In genomic region chr4:158163941-158164665, GRCh38 we compare ENCODE assay signal across 1 cellular context.
TF ChIP-seq lines count a peak whose summit lies in the region.

No MANE protein-coding gene starts in this region.

TF ChIP-seq in WTC11, 78 proteins besides CTCF, POLR2A, EP300 and RAD21 (continued from another document):
- TF ChIP-seq USF2 (CRISPR knock-in tag; IDR thresholded peaks at IDR 0.05) (no peak), AR (CRISPR knock-in tag; IDR thresholded peaks at IDR 0.05) (no peak), TCF7 (CRISPR knock-in tag; IDR thresholded peaks at IDR 0.05; ENCODE audit: low read depth) (no peak), ETV6 (CRISPR knock-in tag; IDR thresholded peaks at IDR 0.05) (no peak), MYBL2 (CRISPR knock-in tag; IDR thresholded peaks at IDR 0.05) (no peak), FOXP4 (CRISPR knock-in tag; IDR thresholded peaks at IDR 0.05) (no peak), E2F4 (CRISPR knock-in tag; IDR thresholded peaks at IDR 0.05; ENCODE audit: borderline replicate concordance, low read depth) (no peak), SP1 (CRISPR knock-in tag; conservative IDR thresholded peaks at IDR 0.05) (no peak), FOXK1 (CRISPR knock-in tag; IDR thresholded peaks at IDR 0.05) (no peak), ZNF263 (CRISPR knock-in tag; IDR thresholded peaks at IDR 0.05; ENCODE audit: low read depth) (no peak)
